In the genomic region with DNA sequence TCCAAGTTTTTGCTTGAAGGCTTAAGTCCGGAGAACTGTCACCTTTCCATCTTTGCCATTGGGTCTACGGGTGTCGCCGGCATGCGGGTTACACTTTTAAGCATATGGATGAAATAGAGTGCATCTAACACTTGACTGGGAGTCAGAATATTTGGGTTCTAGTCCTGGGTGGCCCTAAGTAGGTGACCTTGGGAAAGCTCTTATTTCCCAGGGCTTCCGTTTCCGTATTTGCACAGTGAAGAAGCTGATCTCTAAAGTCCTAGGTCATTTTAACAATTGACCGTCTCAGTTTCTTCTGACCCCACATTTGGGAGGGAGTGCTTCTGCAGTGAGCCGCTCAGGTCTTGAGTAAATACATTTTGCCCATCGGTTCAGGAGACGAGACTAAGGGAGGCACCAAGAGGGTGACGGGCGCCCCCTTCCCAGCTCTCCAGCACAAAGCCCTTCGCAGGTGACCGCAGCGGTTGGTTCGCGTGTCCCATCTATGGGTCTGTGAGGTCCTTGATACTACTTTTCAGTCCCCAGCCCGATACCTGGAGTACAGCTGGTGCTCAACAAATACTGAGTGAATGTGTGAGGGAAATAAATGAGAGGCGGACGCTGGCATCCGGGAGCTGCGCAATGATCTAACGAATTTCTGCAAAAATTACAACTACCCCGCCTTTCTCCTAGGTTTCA, we compare ENCODE assay signal across 7 cellular contexts. TPM values are rescaled to one million over a fixed set of nuclear protein-coding genes. Genes with fewer than 3 reads are reported as not detected.
DNase-seq lines count a peak whose midpoint lies in the region; FAIRE-seq and TF ChIP-seq lines count a peak whose summit lies in the region.

No MANE protein-coding gene starts in this region.

- no peaks in the 10 kb centered on the region for H3K9me3 ChIP-seq in Loucy (ENCODE audit: insufficient read depth, low read depth, low read length)

- peak overlapping the region; percentile 93 for H3K27ac Mint-ChIP-seq in chondrocyte (ENCODE audit: unreplicated experiment)

- peak; percentile 68 for FAIRE-seq in H54 (lab: Jason Lieb, UNC)

- H4K20me1 ChIP-seq in Loucy (ENCODE audit: insufficient read depth, low read length, poor library complexity, severe bottlenecking) = peaks cover 15% of the 10 kb centered on the region

- peak overlapping the region; percentile 93 for H2AFZ ChIP-seq in Loucy (ENCODE audit: low read length)

- no peaks in the 10 kb centered on the region for H3K9me2 ChIP-seq in Loucy (replicated peaks; ENCODE audit: low read depth, low read length)

- H3K27me3 Mint-ChIP-seq in chondrocyte (ENCODE audit: low read depth) = no peaks in the 10 kb centered on the region

- peak overlapping the region; percentile 83 for H3K9ac ChIP-seq in Loucy (ENCODE audit: low read depth, low read length, poor library complexity, severe bottlenecking)

- TF ChIP-seq POLR2A in H54 (IDR thresholded peaks at IDR 0.05; ENCODE audit: low read depth, low read length) = no peak

- H3K36me3 ChIP-seq in GM06990 (ENCODE audit: control insufficient read depth, insufficient read depth, low read length) = no peaks in the 10 kb centered on the region
- no peaks in the 10 kb centered on the region for H3K36me3 ChIP-seq in Loucy (ENCODE audit: insufficient read depth, low read length)

- peaks cover 22% of the 10 kb centered on the region for H3K4me1 ChIP-seq in Loucy (ENCODE audit: insufficient read depth, low read length, poor library complexity, severe bottlenecking)

- H3K27ac ChIP-seq in VCaP = peak overlapping the region; percentile 92

- peak overlapping the region; percentile 96 for H3K4me3 Mint-ChIP-seq in chondrocyte (ENCODE audit: unreplicated experiment)

- H3K4me2 ChIP-seq in Loucy (ENCODE audit: low read depth, low read length, poor library complexity, severe bottlenecking) = peak overlapping the region; percentile 72

- H3K27me3 ChIP-seq in GM06990 (replicated peaks; ENCODE audit: control insufficient read depth, insufficient read depth, low read length) = no peaks in the 10 kb centered on the region
- no peaks in the 10 kb centered on the region for H3K27me3 ChIP-seq in Loucy (ENCODE audit: insufficient read depth, low read length, poor library complexity, severe bottlenecking)

- TF ChIP-seq CTCF in GM06990 (IDR thresholded peaks at IDR 0.05; ENCODE audit: insufficient read depth, low read length, poor library complexity, severe bottlenecking) (peak; percentile 46), Loucy (conservative IDR thresholded peaks at IDR 0.05; ENCODE audit: low read length) (peak; percentile 41), VCaP (conservative IDR thresholded peaks at IDR 0.05) (no peak; the same call in 1 of the 2 replicates), chondrocyte (IDR thresholded peaks at IDR 0.05) (peak; percentile 65)

- no peaks in the 10 kb centered on the region for H3F3A ChIP-seq in Loucy (ENCODE audit: low read depth)

- DNase-seq in GM06990 (ENCODE audit: extremely low read depth, insufficient read length) = no peak
- peak; percentile 44 for DNase-seq in H54 (ENCODE audit: insufficient read length, low spot score)
- no peak for DNase-seq in chondrocyte (ENCODE audit: low spot score)
- peak; percentile 76 for DNase-seq in left kidney (ENCODE audit: low read depth, low spot score)
- DNase-seq in stimulated activated CD4-positive, alpha-beta T cell treated with anti-CD3 and anti-CD28 coated beads, Interleukin-2, amount 100 ng/mL, for 24 hours = peak; percentile 50 to 51

- H3K4me1 Mint-ChIP-seq in chondrocyte (ENCODE audit: low read depth) = peaks cover 27% of the 10 kb centered on the region

- H3K36me3 Mint-ChIP-seq in chondrocyte (ENCODE audit: low read depth) = no peaks in the 10 kb centered on the region

- peaks cover 43% of the 10 kb centered on the region for H3K79me2 ChIP-seq in Loucy (ENCODE audit: insufficient read depth, low read length)

- H3K4me3 ChIP-seq in GM06990 (replicated peaks; ENCODE audit: low read depth, low read length) (peak overlapping the region; percentile 87), Loucy (ENCODE audit: low read length, poor library complexity, severe bottlenecking) (peak overlapping the region; percentile 77)

- no peaks in the 10 kb centered on the region for H3K9me3 Mint-ChIP-seq in chondrocyte (ENCODE audit: low read depth)

RNA-seq across cellular contexts. Expression of a gene that starts 0.6 kb away (rescaled TPM):
- 9.8 to 20.8 TPM (median 20.1 TPM) in 3 replicates for total RNA-seq in chondrocyte

RNA-seq across cellular contexts. Expression of a gene that starts 34.0 kb away (rescaled TPM):
- total RNA-seq in chondrocyte = 72.7 to 80.6 TPM (median 75.0 TPM) in 3 replicates

Comparison
In these comparisons a context has a peak if more than half of its experiments do, and no peak if none do; other contexts are left out.
1. DNase-seq: peak in H54 (single experiment), left kidney (single experiment) and stimulated activated CD4-positive, alpha-beta T cell treated with anti-CD3 and anti-CD28 coated beads, Interleukin-2, amount 100 ng/mL, for 24 hours (2 of 2); none in GM06990 (single experiment) and chondrocyte (single experiment).